Comparison of ENCODE assay signal across 16 cellular contexts in the genomic region with DNA sequence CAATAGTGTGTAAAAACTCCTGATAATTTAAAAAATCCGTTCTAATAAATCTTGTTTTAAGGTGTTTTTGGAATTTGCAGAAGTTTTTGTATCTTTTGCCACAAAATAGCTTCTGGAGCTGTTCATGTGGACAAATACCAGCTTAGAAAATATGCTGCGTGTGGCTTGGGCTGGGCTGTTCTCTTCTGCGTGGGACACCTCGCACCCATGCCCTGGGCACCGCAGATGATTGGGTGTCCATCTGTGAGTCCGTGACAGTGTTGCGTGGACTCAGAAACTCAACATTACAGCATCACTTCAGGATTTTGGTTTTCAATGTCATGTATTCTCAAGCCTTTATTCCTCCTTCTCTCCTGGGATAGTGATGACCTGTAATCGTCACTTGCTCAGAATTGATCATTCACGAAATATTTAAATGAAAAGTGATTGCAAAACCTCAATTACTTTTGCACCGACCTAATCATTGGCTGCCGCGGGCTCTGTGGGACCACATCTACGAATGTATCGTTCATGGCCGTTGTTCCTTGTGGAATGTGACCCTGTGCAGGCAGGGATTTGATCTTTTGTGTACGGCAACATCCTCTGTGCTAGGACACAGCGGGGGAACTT.
"Had no signal": no experiment of that assay in that cellular context is flagged by ENCODE, and none has a peak within 500 bp of the region (broad histone marks: within the 10 kb centered on the region; RNA-seq: fewer than 3 reads in every experiment).

No MANE protein-coding gene starts in this region.

- H3K27me3 ChIP-seq: ovary, vagina had no signal

- H3K9me3 ChIP-seq: ovary, vagina had no signal

- DNase-seq: activated CD4-positive, alpha-beta T cell treated with anti-CD3 and anti-CD28 coated beads, Interleukin-2, amount 10 ng/mL, durations not matched to agents 24 days and 14 days; activated CD8-positive, alpha-beta T cell treated with anti-CD3 and anti-CD28 coated beads for 36 hours; activated naive CD4-positive, alpha-beta T cell treated with Interleukin-2 at 50 U/mL for 16 hours; activated naive CD8-positive, alpha-beta T cell treated with anti-CD3 and anti-CD28 coated beads, Interleukin-2, amount 10 ng/mL, durations not matched to agents 7 days and 5 days; activated T-cell treated with anti-CD3 and anti-CD28 coated beads, Interleukin-2, amount 50 U/mL, for 1 hour; amygdala; dorsolateral prefrontal cortex; foreskin melanocyte; kidney; naive B cell; ovary; stimulated activated naive B cell treated with anti-CD40 and anti-IgM and Interleukin-4, amounts not matched to agents 10 μg/mL and 1 μg/mL and 100 μg/mL, for 72 hours; T1000 had no signal

- H3K36me3 ChIP-seq: ovary, vagina had no signal

- ATAC-seq: activated CD8-positive, alpha-beta T cell treated with anti-CD3 and anti-CD28 coated beads for 36 hours; stimulated activated naive B cell treated with anti-CD40 and anti-IgM and Interleukin-4, amounts not matched to agents 10 μg/mL and 1 μg/mL and 100 μg/mL, for 72 hours had no signal

- H3K27ac ChIP-seq: dorsolateral prefrontal cortex, epithelial cell of prostate, ovary had no signal

- H3K4me3 ChIP-seq: dorsolateral prefrontal cortex, lung, ovary, vagina had no signal
